Comparison of ENCODE assay signal across 20 cellular contexts in genomic region chr2:104476563-104476988, GRCh38.
DNase-seq lines count a peak whose midpoint lies in the region; ATAC-seq, FAIRE-seq and TF ChIP-seq lines count a peak whose summit lies in the region.
"Had no signal": no experiment of that assay in that cellular context is flagged by ENCODE, and none has a peak within 500 bp of the region (broad histone marks: within the 10 kb centered on the region; RNA-seq: fewer than 3 reads in every experiment).

No MANE protein-coding gene starts in this region.

- no peaks in the 10 kb centered on the region for H3K27me3 ChIP-seq in small intestine (ENCODE audit: control insufficient read depth in 2 of 2, insufficient read depth in 2 of 2, low read length in 2 of 2)
- no peaks in the 10 kb centered on the region for H3K27me3 ChIP-seq in ovary

- peak overlapping the region in 1 of 2 donors; percentile 44 for H3K4me3 ChIP-seq in small intestine (ENCODE audit: low read depth in 1 of 2, low read length in 2 of 2)
- H3K4me3 ChIP-seq in ovary = no peak overlapping the region

- FAIRE-seq in small intestine (lab: Jason Lieb, UNC) = no peak
- FAIRE-seq: A204.1, GM12891, H54, RCC 7860 had no signal

- no peak for TF ChIP-seq CTCF in activated CD8-positive, alpha-beta T cell treated with anti-CD3 and anti-CD28 coated beads for 36 hours (IDR thresholded peaks at IDR 0.05)
- TF ChIP-seq CTCF in ovary (IDR thresholded peaks at IDR 0.05) = no peak

- H3K4me1 ChIP-seq in small intestine (ENCODE audit: control insufficient read depth in 2 of 2, insufficient read depth in 1 of 2, low read depth in 1 of 2, low read length in 1 of 2) (peaks cover 0 to 2% of the 10 kb centered on the region in 2 donors), ovary (ENCODE audit: insufficient read depth) (no peaks in the 10 kb centered on the region)

- H3K27ac ChIP-seq in caudate nucleus (ENCODE audit: low read depth, low read length) = peak overlapping the region; percentile 76
- H3K27ac ChIP-seq in small intestine (ENCODE audit: low read depth in 1 of 2, low read length in 1 of 2) = no peak overlapping the region
- no peak overlapping the region for H3K27ac ChIP-seq in ovary

- POLR2A ChIA-PET in activated CD8-positive, alpha-beta T cell treated with anti-CD3 and anti-CD28 coated beads for 36 hours (lab: Charles Lee) = no interaction called here

- H3K36me3 ChIP-seq in small intestine (ENCODE audit: control insufficient read depth in 2 of 2, insufficient read depth in 2 of 2, low read length in 2 of 2) (no peaks in the 10 kb centered on the region), ovary (no peaks in the 10 kb centered on the region)

- H3K27me3 Mint-ChIP-seq in activated CD8-positive, alpha-beta T cell treated with anti-CD3 and anti-CD28 coated beads for 36 hours = peaks cover 2% of the 10 kb centered on the region

- CTCF ChIA-PET in activated CD8-positive, alpha-beta T cell treated with anti-CD3 and anti-CD28 coated beads for 36 hours (lab: Charles Lee) = no interaction called here

- H3K9me3 Mint-ChIP-seq in activated CD8-positive, alpha-beta T cell treated with anti-CD3 and anti-CD28 coated beads for 36 hours = no peaks in the 10 kb centered on the region

- H3K27ac Mint-ChIP-seq in activated CD8-positive, alpha-beta T cell treated with anti-CD3 and anti-CD28 coated beads for 36 hours = no peak overlapping the region

- intact Hi-C loops in left colon (cut with DNase I, micrococcal nuclease) = no loop called here
- intact Hi-C loops in activated CD8-positive, alpha-beta T cell treated with anti-CD3 and anti-CD28 coated beads for 36 hours (cut with micrococcal nuclease) = no loop called here
- intact Hi-C loops in ovary (cut with DNase I) = no loop called here

- H3K4me1 Mint-ChIP-seq in activated CD8-positive, alpha-beta T cell treated with anti-CD3 and anti-CD28 coated beads for 36 hours (ENCODE audit: low read depth) = no peaks in the 10 kb centered on the region

- H3K9me3 ChIP-seq in small intestine (ENCODE audit: control insufficient read depth, low read depth) = no peaks in the 10 kb centered on the region
- H3K9me3 ChIP-seq in ovary = no peaks in the 10 kb centered on the region

- H3K36me3 Mint-ChIP-seq in activated CD8-positive, alpha-beta T cell treated with anti-CD3 and anti-CD28 coated beads for 36 hours (ENCODE audit: low read depth) = no peaks in the 10 kb centered on the region

- TF ChIP-seq POLR2A in ovary (IDR thresholded peaks at IDR 0.05) = no peak

- H3K4me3 Mint-ChIP-seq in activated CD8-positive, alpha-beta T cell treated with anti-CD3 and anti-CD28 coated beads for 36 hours = no peak overlapping the region

- DNase-seq in Ammon's horn (ENCODE audit: low spot score) (peak; percentile 20), caudate nucleus (lab: John Stamatoyannopoulos, UW) (no peak), left colon (no peak), small intestine (peak; percentile 45), ovary (no peak)
- no peak for DNase-seq in activated CD8-positive, alpha-beta T cell treated with anti-CD3 and anti-CD28 coated beads for 36 hours
- no peak for DNase-seq in NK-92 treated with Interleukin-12 subunit alpha and Interleukin-12 subunit beta, amount 100 ng/mL, for 24 hours (lab: John Stamatoyannopoulos, UW)
- DNase-seq: DMS79, Karpas-422, NCI-H1105 treated with DMSO at 0.1 percent for 48 hours, NCI-H187 treated with DMSO at 0.1 percent for 48 hours, NCI-H2171, NCI-H446 treated with DMSO at 0.1 percent for 48 hours, NCI-H774, SHP77 had no signal

- 13 to 55% (median 31%) methylated on average over 4 of the region's 4 CpGs for WGBS in small intestine, 3 donors
- WGBS in ovary, 3 donors = 78 to 84% (median 80%) methylated on average over 4 of the region's 4 CpGs

- ATAC-seq in left colon = peak; percentile 63
- no peak for ATAC-seq in HG03039 (IDR thresholded peaks at IDR 0.05; ENCODE audit: unreplicated experiment)
- no peak for ATAC-seq in activated CD8-positive, alpha-beta T cell treated with anti-CD3 and anti-CD28 coated beads for 36 hours

- no peak for TF ChIP-seq EP300 in ovary (IDR thresholded peaks at IDR 0.05)

Comparison
In these comparisons a context has a peak if more than half of its experiments do, and no peak if none do; other contexts are left out.
1. DNase-seq: peak in Ammon's horn (single experiment) and small intestine (single experiment); none in caudate nucleus (0 of 61), left colon (0 of 2), activated CD8-positive, alpha-beta T cell treated with anti-CD3 and anti-CD28 coated beads for 36 hours (single experiment), ovary (0 of 5) and NK-92 treated with Interleukin-12 subunit alpha and Interleukin-12 subunit beta, amount 100 ng/mL, for 24 hours (single experiment).